8 cellular contexts compared by ENCODE assay signal in the genomic region with DNA sequence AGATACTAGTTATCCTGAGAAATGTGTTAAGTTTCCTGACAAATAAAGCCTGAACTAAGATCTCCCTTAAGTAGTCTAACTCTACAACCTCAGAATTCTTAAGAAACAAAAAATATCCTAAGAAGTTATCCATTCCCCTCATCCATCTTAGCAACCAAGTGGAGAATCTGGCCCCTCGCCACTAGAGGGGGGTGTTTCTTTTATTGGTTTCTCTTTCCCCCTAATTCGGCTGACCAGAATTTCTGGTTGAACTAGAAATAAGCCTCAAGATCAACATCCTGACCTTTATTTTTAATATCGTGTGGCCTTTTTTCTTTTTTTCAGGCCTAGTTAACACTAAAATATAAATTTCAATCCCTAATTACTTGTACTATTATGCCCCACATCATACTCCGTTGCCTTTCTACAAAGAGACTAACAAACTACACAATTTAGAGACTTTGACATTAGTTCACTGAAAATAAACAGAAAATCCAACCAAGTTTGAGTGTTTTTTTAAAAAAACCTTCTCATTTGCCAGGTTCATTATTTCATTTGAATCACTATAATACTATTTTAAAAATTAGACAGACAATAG. TPM values are rescaled to one million over a fixed set of nuclear protein-coding genes. Genes with fewer than 3 reads are reported as not detected.
DNase-seq lines count a peak whose midpoint lies in the region; ATAC-seq, FAIRE-seq and TF ChIP-seq lines count a peak whose summit lies in the region.

No MANE protein-coding gene starts in this region.

- H3K4me2 ChIP-seq in A549 (0 out of 3 replicates have a peak overlapping the region, but pooled peaks have one; percentile 15), OCI-LY7 (ENCODE audit: low read length) (no peak overlapping the region)

- intact Hi-C loops in OCI-LY7 (cut with micrococcal nuclease; ENCODE audit: unreplicated experiment): loop anchor here (5.0 to 10.0 kb wide), 3 partner anchors 205 to 790 kb away; no protein-coding TSS in a partner anchor
- intact Hi-C loops in posterior cingulate gyrus (cut with DNase I): loop anchor here (5.0 kb wide), 1 partner anchor 515 kb away; no protein-coding TSS in a partner anchor

- DNase-seq in A549 (ENCODE audit: low read depth in 1 of 2, low spot score in 1 of 2) (peak; percentile 55 to 69), HS-5 (ENCODE audit: low read depth) (peak; percentile 23), OCI-LY7 (ENCODE audit: low spot score) (peak; percentile 70), germinal center (ENCODE audit: low spot score) (peak; percentile 70), posterior cingulate gyrus (peak in 6 of 10 donors; percentile 23 to 87 (median 60))

- 0 out of 2 replicates have a peak, but pooled peaks cover 4% of the 10 kb centered on the region for H3K36me3 ChIP-seq in OCI-LY7 (ENCODE audit: insufficient read depth, low read length)

- H4K20me1 ChIP-seq in OCI-LY7 (ENCODE audit: insufficient read depth, low read length): no peaks in the 10 kb centered on the region

- H3K4me3 Mint-ChIP-seq in activated T-helper 17 cell treated with anti-CD3 and anti-CD28 coated beads, Interleukin-2, amount 50 U/mL, for 72 hours: no peak overlapping the region

- peak; percentile 82 for TF ChIP-seq CTCF in A549 (IDR thresholded peaks at IDR 0.05)
- peak; percentile 70 for TF ChIP-seq CTCF in GM12874 (IDR thresholded peaks at IDR 0.05; ENCODE audit: insufficient read depth, low read depth, low read length)
- peak; percentile 95 for TF ChIP-seq CTCF in OCI-LY7 (conservative IDR thresholded peaks at IDR 0.05; ENCODE audit: low read length)

- H2AFZ ChIP-seq in OCI-LY7 (ENCODE audit: low read length): no peak overlapping the region

- H3K27ac ChIP-seq in A549 (no peak overlapping the region), OCI-LY7 (ENCODE audit: low read depth, low read length, poor library complexity, severe bottlenecking) (no peak overlapping the region)

- peak; percentile 64 to 71 for TF ChIP-seq RAD21 in A549 (conservative IDR thresholded peaks at IDR 0.05 in 1 of 2, IDR thresholded peaks at IDR 0.05 in 1 of 2)

- ATAC-seq in A549 (peak; percentile 85 to 90), HG03469 (IDR thresholded peaks at IDR 0.05; ENCODE audit: unreplicated experiment) (no peak)
- no peak for ATAC-seq in activated T-helper 17 cell treated with anti-CD3 and anti-CD28 coated beads, Interleukin-2, amount 50 U/mL, for 72 hours (replicated peaks)

- BruUV-seq in OCI-LY7 (replicated peaks; lab: Mats Ljungman, UMichigan): no TSS peak

- H3K27me3 Mint-ChIP-seq in activated T-helper 17 cell treated with anti-CD3 and anti-CD28 coated beads, Interleukin-2, amount 50 U/mL, for 72 hours: no peaks in the 10 kb centered on the region

- FAIRE-seq in A549 (lab: Jason Lieb, UNC): no peak

- no peaks in the 10 kb centered on the region for H3K79me2 ChIP-seq in OCI-LY7 (ENCODE audit: insufficient read depth, low read depth, low read length)

- no peaks in the 10 kb centered on the region for H3K9me2 ChIP-seq in OCI-LY7 (ENCODE audit: insufficient read depth, low read length)

- CTCF ChIA-PET in A549 (lab: Yijun Ruan, JAX): no interaction called here
- CTCF ChIA-PET in OCI-LY7 (lab: Charles Lee; ENCODE audit: unreplicated experiment): no interaction called here

- no peak for TF ChIP-seq EP300 in A549 (IDR thresholded peaks at IDR 0.05)

- no peaks in the 10 kb centered on the region for H3K4me1 ChIP-seq in A549
- no peaks in the 10 kb centered on the region for H3K4me1 ChIP-seq in OCI-LY7 (ENCODE audit: insufficient read depth, low read length, poor library complexity, severe bottlenecking)

- no peaks in the 10 kb centered on the region for H3K9me3 Mint-ChIP-seq in activated T-helper 17 cell treated with anti-CD3 and anti-CD28 coated beads, Interleukin-2, amount 50 U/mL, for 72 hours

- WGBS in A549 (ENCODE audit: missing lambda C conversion rate): 35% methylated on average over 4 of the region's 4 CpGs

- no peaks in the 10 kb centered on the region for H3K36me3 Mint-ChIP-seq in activated T-helper 17 cell treated with anti-CD3 and anti-CD28 coated beads, Interleukin-2, amount 50 U/mL, for 72 hours (ENCODE audit: low read depth)

- peaks cover 9% of the 10 kb centered on the region for H3K4me1 Mint-ChIP-seq in activated T-helper 17 cell treated with anti-CD3 and anti-CD28 coated beads, Interleukin-2, amount 50 U/mL, for 72 hours

- H3K9me3 ChIP-seq in A549 (no peaks in the 10 kb centered on the region), OCI-LY7 (ENCODE audit: low read length) (no peaks in the 10 kb centered on the region)

- POLR2A ChIA-PET in A549 (lab: Yijun Ruan, JAX) (no interaction called here), OCI-LY7 (lab: Charles Lee) (no interaction called here)

- TF ChIP-seq POLR2A in A549 (IDR thresholded peaks at IDR 0.05; ENCODE audit: low read length): no peak

- H3K4me3 ChIP-seq in A549: no peak overlapping the region
- no peak overlapping the region for H3K4me3 ChIP-seq in OCI-LY7 (ENCODE audit: low read depth, low read length, poor library complexity, severe bottlenecking)

- peak overlapping the region; percentile 20 for H3K27ac Mint-ChIP-seq in activated T-helper 17 cell treated with anti-CD3 and anti-CD28 coated beads, Interleukin-2, amount 50 U/mL, for 72 hours

TF ChIP-seq in A549, 52 proteins besides CTCF, POLR2A, EP300 and RAD21:
- TF ChIP-seq SMC3 (IDR thresholded peaks at IDR 0.05) (peak; percentile 63), MYC (IDR thresholded peaks at IDR 0.05; ENCODE audit: borderline replicate concordance, low read length) (no peak)
- TF ChIP-seq, protein P1, sequence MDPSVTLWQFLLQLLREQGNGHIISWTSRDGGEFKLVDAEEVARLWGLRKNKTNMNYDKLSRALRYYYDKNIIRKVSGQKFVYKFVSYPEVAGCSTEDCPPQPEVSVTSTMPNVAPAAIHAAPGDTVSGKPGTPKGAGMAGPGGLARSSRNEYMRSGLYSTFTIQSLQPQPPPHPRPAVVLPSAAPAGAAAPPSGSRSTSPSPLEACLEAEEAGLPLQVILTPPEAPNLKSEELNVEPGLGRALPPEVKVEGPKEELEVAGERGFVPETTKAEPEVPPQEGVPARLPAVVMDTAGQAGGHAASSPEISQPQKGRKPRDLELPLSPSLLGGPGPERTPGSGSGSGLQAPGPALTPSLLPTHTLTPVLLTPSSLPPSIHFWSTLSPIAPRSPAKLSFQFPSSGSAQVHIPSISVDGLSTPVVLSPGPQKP (IDR thresholded peaks at IDR 0.05; ENCODE audit: low read depth, low read length): no peak

RNA-seq across cellular contexts. Expression of a gene that starts 14.3 kb away (rescaled TPM):
- polyA plus RNA-seq in A549 (2011; rRNA removed) (1.6 and 1.8 TPM in 2 replicates), A549 (2017; fragmentation: RNase III; extraction: RNeasy Plus Mini Kit Qiagen cat#74134 plus additional on column Dnase treatment) (1.4 to 2.0 TPM (median 1.7 TPM) in 3 replicates)
- 0.99 and 2.6 TPM in 2 replicates for polyA plus RNA-seq in A549 (2012; cell fraction: cytosol; rRNA removed)
- 4.2 and 4.3 TPM in 2 replicates for polyA plus RNA-seq in A549 (2012; cell fraction: nucleus; rRNA removed)
- 3.8 and 8.5 TPM in 2 replicates for polyA minus RNA-seq in A549 (2011; rRNA and poly(A)+ RNA removed)
- total RNA-seq in OCI-LY7 (2014; rRNA removed; shearing (Covaris generic)): 0.13 and 0.18 TPM in 2 replicates
- 0.46 and 0.74 TPM in 2 replicates for total RNA-seq in OCI-LY7 (2022)
- total RNA-seq in activated T-helper 17 cell treated with anti-CD3 and anti-CD28 coated beads, Interleukin-2, amount 50 U/mL, for 72 hours: 10 to 100 TPM in 1 of 2 donors, 1 to 10 TPM in 1; 4.8 to 42.0 TPM

Comparison
In these comparisons a context has a peak if more than half of its experiments do, and no peak if none do; other contexts are left out.
1. ATAC-seq: peak in A549 (2 of 2); none in activated T-helper 17 cell treated with anti-CD3 and anti-CD28 coated beads, Interleukin-2, amount 50 U/mL, for 72 hours (single experiment) and HG03469 (single experiment).
2. Peak in every context shown above with its lines, with median percentiles within 50 percentile points of each other: DNase-seq and CTCF ChIP-seq.